1 cellular context compared by ENCODE assay signal in the genomic region with DNA sequence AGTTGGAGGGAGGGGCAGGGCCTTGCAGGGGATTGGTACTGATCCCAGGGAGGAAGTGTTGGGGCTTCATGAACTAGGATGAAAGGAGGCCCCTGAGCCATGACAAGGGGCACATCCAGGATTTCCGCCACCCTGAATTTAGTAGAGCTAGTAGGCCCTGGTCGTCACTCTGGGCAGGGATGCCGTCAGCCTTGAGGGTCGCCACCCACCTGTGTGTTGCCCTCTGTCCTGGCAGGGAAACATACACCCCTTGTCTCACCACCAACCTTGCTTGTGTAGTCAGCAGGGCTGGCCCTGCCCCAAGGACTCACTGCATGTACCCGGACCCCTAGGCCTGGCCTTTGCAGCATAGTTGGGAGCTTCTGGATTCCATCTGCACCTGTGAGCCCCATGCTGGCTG.
TF ChIP-seq lines count a peak whose summit lies in the region.

No MANE protein-coding gene starts in this region.

TF ChIP-seq in K562, 482 proteins besides CTCF, POLR2A, EP300 and RAD21:
- TF ChIP-seq ZNF57 (CRISPR knock-in tag; IDR thresholded peaks at IDR 0.05) (no peak), ZNF589 (CRISPR knock-in tag; IDR thresholded peaks at IDR 0.05; ENCODE audit: low read depth) (no peak), POLR2G (IDR thresholded peaks at IDR 0.05; ENCODE audit: low read depth, low read length) (peak; percentile 46), MBD2 (IDR thresholded peaks at IDR 0.05; ENCODE audit: borderline replicate concordance, low read depth) (peak; percentile 36; the same call in 1 of the 2 replicates), POLR2AphosphoS5 (IDR thresholded peaks at IDR 0.05; ENCODE audit: control insufficient read depth, insufficient read depth, low read depth, low read length) (peak; percentile 34; the same call in 1 of the 2 replicates)
